In the genomic region with DNA sequence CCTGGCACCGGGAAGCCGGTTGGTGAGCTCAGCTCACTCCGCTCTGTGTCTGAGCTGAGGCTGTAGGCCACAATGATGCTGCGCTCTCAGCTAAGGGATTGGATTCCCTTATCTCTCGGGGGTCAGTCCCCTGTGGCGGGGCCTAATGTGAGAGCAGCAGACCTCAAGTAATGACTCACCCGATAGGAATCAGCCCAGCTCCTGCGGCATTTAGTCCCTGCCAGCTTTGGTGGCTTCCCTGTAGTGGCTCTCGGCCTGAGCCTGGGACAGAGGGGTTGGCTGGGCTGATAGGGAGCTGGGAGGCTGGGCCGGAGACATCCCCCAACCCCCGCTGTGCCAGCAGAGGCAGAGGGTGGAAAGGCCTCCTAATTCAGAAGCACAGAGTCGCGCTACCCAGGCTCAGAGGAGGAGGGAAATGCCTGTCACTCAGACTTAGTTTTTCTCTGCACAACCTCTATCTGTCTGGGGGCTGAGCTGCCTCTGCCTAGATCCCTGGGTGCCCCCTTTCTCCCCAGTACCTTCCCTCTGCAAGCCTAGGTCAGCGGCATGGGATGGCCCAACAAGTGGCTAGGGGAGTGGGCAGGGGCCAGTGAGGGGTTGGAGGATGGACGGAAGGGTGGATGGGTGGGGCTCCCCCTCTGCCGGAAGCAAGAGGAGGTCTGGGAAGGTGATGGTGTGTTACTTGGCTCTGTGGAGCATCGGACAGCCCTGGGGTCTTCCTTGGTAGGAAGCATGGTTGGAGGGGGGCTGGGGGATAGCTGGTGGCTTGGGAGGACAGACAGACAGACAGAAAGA, we compare ENCODE assay signal across 10 cellular contexts.
DNase-seq lines count a peak whose midpoint lies in the region; ATAC-seq lines count a peak whose summit lies in the region.
"Had no signal": no experiment of that assay in that cellular context is flagged by ENCODE, and none has a peak within 500 bp of the region (broad histone marks: within the 10 kb centered on the region; RNA-seq: fewer than 3 reads in every experiment).

No MANE protein-coding gene starts in this region.

- peak overlapping the region; percentile 71 for H3K27ac ChIP-seq in ectodermal cell (ENCODE audit: insufficient read depth, low read depth, low read length, poor library complexity, severe bottlenecking)
- peak overlapping the region; percentile 80 for H3K27ac ChIP-seq in mesodermal cell (ENCODE audit: low read depth, low read length, severe bottlenecking)
- H3K27ac ChIP-seq: HL-60, neutrophil had no signal

- H3K4me1 ChIP-seq in ectodermal cell (ENCODE audit: control insufficient read depth, insufficient read depth, low read length), result peaks cover 28% of the 10 kb centered on the region
- peaks cover 26% of the 10 kb centered on the region for H3K4me1 ChIP-seq in mesodermal cell (ENCODE audit: control insufficient read depth, insufficient read depth, low read length, poor library complexity, severe bottlenecking)

- no peaks in the 10 kb centered on the region for H3K27me3 ChIP-seq in ectodermal cell (ENCODE audit: control insufficient read depth, insufficient read depth, low read length, poor library complexity, severe bottlenecking)

- H3K4me3 ChIP-seq in ectodermal cell (ENCODE audit: insufficient read depth, low read depth, low read length), result no peak overlapping the region
- H3K4me3 ChIP-seq in mesodermal cell (ENCODE audit: extremely low read depth, insufficient read depth, low read length, poor library complexity, severe bottlenecking), result no peak overlapping the region

- WGBS in ectodermal cell, 2 experiments, result 23 to 26% methylated on average over 17 of the region's 17 CpGs
- 14 to 18% methylated on average over 14 to 16 of the region's 17 CpGs for WGBS in mesodermal cell (ENCODE audit: insufficient coverage in 2 of 2), 2 experiments

- peak; percentile 93 for DNase-seq in ELF-1 (ENCODE audit: low read depth, low spot score)
- DNase-seq in NCI-H2227 treated with DMSO at 0.1 percent for 48 hours (lab: John Stamatoyannopoulos, UW), result peak; percentile 19
- DNase-seq in stimulated activated CD4-positive, alpha-beta T cell treated with anti-CD3 and anti-CD28 coated beads, Interleukin-12 subunit alpha, Interleukin-12 subunit beta, amount 100 ng/mL, for 4 hours, result no peak
- no peak for DNase-seq in occipital lobe (lab: John Stamatoyannopoulos, UW)

- H3K36me3 ChIP-seq in ectodermal cell (ENCODE audit: control insufficient read depth, insufficient read depth, low read length) (no peaks in the 10 kb centered on the region), mesodermal cell (ENCODE audit: control insufficient read depth, insufficient read depth, low read length) (no peaks in the 10 kb centered on the region)
- H3K36me3 ChIP-seq: neutrophil had no signal

- H3K9me3 ChIP-seq in ectodermal cell (ENCODE audit: control insufficient read depth, low read length) (no peaks in the 10 kb centered on the region), mesodermal cell (ENCODE audit: control insufficient read depth, low read length) (no peaks in the 10 kb centered on the region)
- H3K9me3 ChIP-seq: neutrophil had no signal

- ATAC-seq in HG02588 (IDR thresholded peaks at IDR 0.05; ENCODE audit: unreplicated experiment) (no peak), HG02678 (IDR thresholded peaks at IDR 0.05; ENCODE audit: unreplicated experiment) (no peak)

Comparison
In these comparisons a context has a peak if more than half of its experiments do, and no peak if none do; other contexts are left out.
1. DNase-seq: peak in ELF-1 (single experiment) and NCI-H2227 treated with DMSO at 0.1 percent for 48 hours (single experiment); none in stimulated activated CD4-positive, alpha-beta T cell treated with anti-CD3 and anti-CD28 coated beads, Interleukin-12 subunit alpha, Interleukin-12 subunit beta, amount 100 ng/mL, for 4 hours (single experiment) and occipital lobe (single experiment).